In genomic region chrX:30889147-30890125, GRCh38 we compare ENCODE assay signal across 8 cellular contexts. TPM values are rescaled to one million over a fixed set of nuclear protein-coding genes. Genes with fewer than 3 reads are reported as not detected.
DNase-seq lines count a peak whose midpoint lies in the region; ATAC-seq, FAIRE-seq and TF ChIP-seq lines count a peak whose summit lies in the region.

TAB3 (minus strand) TSS chrX:30889254; CDS start chrX:30859588, 29,666 bp downstream.

- peaks cover 8% of the 10 kb centered on the region for H3K27me3 Mint-ChIP-seq in brain

- H3K4me3 Mint-ChIP-seq in brain, result peak within 1 kb of the TSS; percentile 88 to 95 (median 91)

- peaks cover 38% of the 10 kb centered on the region for H3K4me1 Mint-ChIP-seq in brain

- peak within 1 kb of the TSS; percentile 91 to 97 (median 95) for H3K27ac Mint-ChIP-seq in brain

- DNase-seq in NCI-H2107 treated with DMSO at 0.1 percent for 48 hours (lab: John Stamatoyannopoulos, UW; ENCODE audit: unreplicated experiment), result peak; percentile 96
- DNase-seq in iPS DF 19.7 (ENCODE audit: low read depth, low spot score), result peak; percentile 89
- DNase-seq in sciatic nerve (ENCODE audit: low spot score), result peak; percentile 93

- no peaks in the 10 kb centered on the region for H3K36me3 Mint-ChIP-seq in brain

- H3K9me3 Mint-ChIP-seq in brain, result peaks cover 0 to 3% (median 0%) of the 10 kb centered on the region in 5 experiments

- peak; percentile 68 for FAIRE-seq in TTC549 (lab: Jason Lieb, UNC)

- intact Hi-C loops in sciatic nerve (cut with DNase I), result no loop called here

- TF ChIP-seq CTCF in 22Rv1 (IDR thresholded peaks at IDR 0.05), result no peak
- TF ChIP-seq CTCF in brain (conservative IDR thresholded peaks at IDR 0.05), result no peak

- peak within 1 kb of the TSS; percentile 65 for H3K27ac ChIP-seq in 22Rv1

- ATAC-seq in GM18520 (IDR thresholded peaks at IDR 0.05; ENCODE audit: unreplicated experiment) (peak; percentile 89), HG03064 (IDR thresholded peaks at IDR 0.05; ENCODE audit: low read depth, unreplicated experiment) (peak; percentile 91), sciatic nerve (peak; percentile 99)

RNA-seq across cellular contexts. Expression of gene TAB3, which starts in this region (rescaled TPM):
- 6.7 TPM for polyA plus RNA-seq in brain (ENCODE audit: insufficient read depth, low read depth, low replicate concordance)
- 21.5 TPM for total RNA-seq in sciatic nerve

Comparison
In these comparisons a context has a peak if more than half of its experiments do, and no peak if none do; other contexts are left out.
1. Peak in every context shown above with its lines: DNase-seq, ATAC-seq and H3K27ac ChIP-seq.